In genomic region chr10:6755891-6756460, GRCh38 we compare ENCODE assay signal across 11 cellular contexts.
DNase-seq lines count a peak whose midpoint lies in the region; ATAC-seq and TF ChIP-seq lines count a peak whose summit lies in the region.
"Had no signal": no experiment of that assay in that cellular context is flagged by ENCODE, and none has a peak within 500 bp of the region (broad histone marks: within the 10 kb centered on the region; RNA-seq: fewer than 3 reads in every experiment).

No MANE protein-coding gene starts in this region.

- peak; percentile 33 for DNase-seq in GM12865 (ENCODE audit: low read depth)
- peak; percentile 67 for DNase-seq in HFFc6
- DNase-seq in astrocyte of the spinal cord (ENCODE audit: low read depth, low spot score), result peak; percentile 56
- DNase-seq in osteoblast (ENCODE audit: insufficient read length, low spot score, missing footprints), result peak; percentile 60
- DNase-seq in occipital lobe (lab: John Stamatoyannopoulos, UW), result no peak
- DNase-seq in G401 (ENCODE audit: low spot score), result no peak
- DNase-seq in stimulated activated naive CD8-positive, alpha-beta T cell treated with anti-CD3 and anti-CD28 coated beads, Interleukin-15, amount 100 ng/mL, for 72 hours, result no peak
- DNase-seq: activated CD4-positive, alpha-beta memory T cell treated with anti-CD3 and anti-CD28 coated beads for 36 hours; brain microvascular endothelial cell; KG1 had no signal

- no peak for ATAC-seq in GM21786 (IDR thresholded peaks at IDR 0.05; ENCODE audit: unreplicated experiment)
- ATAC-seq in stimulated activated naive CD8-positive, alpha-beta T cell treated with anti-CD3 and anti-CD28 coated beads, Interleukin-15, amount 100 ng/mL, for 72 hours, result no peak

- H3K4me1 ChIP-seq in osteoblast (ENCODE audit: insufficient read depth, low read length), result no peaks in the 10 kb centered on the region

- H3K36me3 ChIP-seq in osteoblast (ENCODE audit: insufficient read depth, low read length), result no peaks in the 10 kb centered on the region
- H3K36me3 ChIP-seq: brain microvascular endothelial cell had no signal

- no peak overlapping the region for H2AFZ ChIP-seq in osteoblast (ENCODE audit: low read length)

- no peaks in the 10 kb centered on the region for H3K9me3 Mint-ChIP-seq in HFFc6
- peaks cover 6 to 7% of the 10 kb centered on the region in 2 donors for H3K9me3 Mint-ChIP-seq in stimulated activated naive CD8-positive, alpha-beta T cell treated with anti-CD3 and anti-CD28 coated beads, Interleukin-15, amount 100 ng/mL, for 72 hours

- no peak for TF ChIP-seq CTCF in GM12865 (IDR thresholded peaks at IDR 0.05; ENCODE audit: insufficient read depth, low read depth, low read length, missing control alignments)
- no peak for TF ChIP-seq CTCF in HFFc6 (IDR thresholded peaks at IDR 0.05)
- no peak for TF ChIP-seq CTCF in astrocyte of the spinal cord (IDR thresholded peaks at IDR 0.05; ENCODE audit: low read depth, low read length)
- no peak for TF ChIP-seq CTCF in osteoblast (IDR thresholded peaks at IDR 0.05; ENCODE audit: extremely low read depth, low read depth, low read length)

- 0 out of 2 replicates have a peak, but pooled peaks cover 6% of the 10 kb centered on the region for H3K36me3 Mint-ChIP-seq in HFFc6 (ENCODE audit: low read depth)
- H3K36me3 Mint-ChIP-seq: activated CD4-positive, alpha-beta memory T cell treated with anti-CD3 and anti-CD28 coated beads for 36 hours had no signal

- H3K4me3 ChIP-seq in GM12865 (ENCODE audit: low read depth, low read length) (no peak overlapping the region), astrocyte of the spinal cord (ENCODE audit: low read depth, low read length) (no peak overlapping the region), osteoblast (ENCODE audit: insufficient read depth, low read length) (no peak overlapping the region)

- peaks cover 13% of the 10 kb centered on the region for H3K27me3 ChIP-seq in osteoblast (ENCODE audit: insufficient read depth, low read length)
- H3K27me3 ChIP-seq: brain microvascular endothelial cell had no signal

- H3K27ac ChIP-seq in osteoblast (ENCODE audit: low read depth, low read length), result no peak overlapping the region
- H3K27ac ChIP-seq: brain microvascular endothelial cell had no signal

- H3K27ac Mint-ChIP-seq in HFFc6, result no peak overlapping the region
- no peak overlapping the region for H3K27ac Mint-ChIP-seq in stimulated activated naive CD8-positive, alpha-beta T cell treated with anti-CD3 and anti-CD28 coated beads, Interleukin-15, amount 100 ng/mL, for 72 hours
- H3K27ac Mint-ChIP-seq: activated CD4-positive, alpha-beta memory T cell treated with anti-CD3 and anti-CD28 coated beads for 36 hours had no signal

- in situ Hi-C loops in astrocyte of the spinal cord (cut with HindIII; ENCODE audit: low sequenced_read_pairs), result no loop called here
- in situ Hi-C loops in G401 (cut with HindIII; ENCODE audit: low sequenced_read_pairs), result no loop called here

- H3K4me3 Mint-ChIP-seq in HFFc6, result peak overlapping the region; percentile 33; the same call in 1 of the 2 replicates
- H3K4me3 Mint-ChIP-seq in stimulated activated naive CD8-positive, alpha-beta T cell treated with anti-CD3 and anti-CD28 coated beads, Interleukin-15, amount 100 ng/mL, for 72 hours, result no peak overlapping the region
- H3K4me3 Mint-ChIP-seq: activated CD4-positive, alpha-beta memory T cell treated with anti-CD3 and anti-CD28 coated beads for 36 hours had no signal

- H3K4me1 Mint-ChIP-seq in HFFc6 (ENCODE audit: low read depth), result peaks cover 27% of the 10 kb centered on the region
- H3K4me1 Mint-ChIP-seq in stimulated activated naive CD8-positive, alpha-beta T cell treated with anti-CD3 and anti-CD28 coated beads, Interleukin-15, amount 100 ng/mL, for 72 hours, result no peaks in the 10 kb centered on the region

- no peaks in the 10 kb centered on the region for H3K9me3 ChIP-seq in osteoblast (ENCODE audit: low read depth, low read length)

- H3K4me2 ChIP-seq in osteoblast (ENCODE audit: insufficient read depth, low read length), result no peak overlapping the region

- no peaks in the 10 kb centered on the region for H4K20me1 ChIP-seq in osteoblast (ENCODE audit: insufficient read depth, low read length)

- H3K79me2 ChIP-seq in osteoblast (ENCODE audit: insufficient read depth, low read length), result no peaks in the 10 kb centered on the region

- peaks cover 15% of the 10 kb centered on the region for H3K27me3 Mint-ChIP-seq in HFFc6 (ENCODE audit: insufficient read depth)
- peaks cover 37% of the 10 kb centered on the region for H3K27me3 Mint-ChIP-seq in stimulated activated naive CD8-positive, alpha-beta T cell treated with anti-CD3 and anti-CD28 coated beads, Interleukin-15, amount 100 ng/mL, for 72 hours

Comparison
In these comparisons a context has a peak if more than half of its experiments do, and no peak if none do; other contexts are left out.
1. DNase-seq: peak in GM12865 (single experiment), HFFc6 (single experiment), astrocyte of the spinal cord (single experiment) and osteoblast (single experiment); none in occipital lobe (single experiment), G401 (single experiment) and stimulated activated naive CD8-positive, alpha-beta T cell treated with anti-CD3 and anti-CD28 coated beads, Interleukin-15, amount 100 ng/mL, for 72 hours (0 of 2).